In genomic region chr18:39604836-39605235, GRCh38 we compare ENCODE assay signal across 22 cellular contexts.
A peak's percentile ranks its signal among the peaks of the same experiment; 100 is the strongest.
DNase-seq lines count a peak whose midpoint lies in the region; TF ChIP-seq lines count a peak whose summit lies in the region.
"Had no signal": no experiment of that assay in that cellular context is flagged by ENCODE, and none has a peak within 500 bp of the region (broad histone marks: within the 10 kb centered on the region; RNA-seq: fewer than 3 reads in every experiment).

No MANE protein-coding gene starts in this region.

- CTCF ChIA-PET in A673 (lab: Charles Lee), result no interaction called here

- DNase-seq in EH (ENCODE audit: low read depth) (peak; percentile 34), NCI-H226 (peak; percentile 37), chondrocyte (ENCODE audit: low spot score) (no peak), lung microvascular endothelial cell (ENCODE audit: low read depth in 2 of 2) (peak; percentile 25 to 61), Kasumi-1 (lab: John Stamatoyannopoulos, UW) (no peak), A673 (ENCODE audit: low spot score) (no peak), COLO668 (lab: John Stamatoyannopoulos, UW; ENCODE audit: unreplicated experiment) (no peak), spleen (no peak)
- DNase-seq: activated CD4-positive, alpha-beta T cell treated with anti-CD3 and anti-CD28 coated beads, Interleukin-2, amount 50 U/mL, for 4 hours; activated naive CD4-positive, alpha-beta T cell treated with anti-CD3 and anti-CD28 coated beads, Interleukin-2, amount 50 U/mL, for 16 hours; activated T-cell treated with anti-CD3 and anti-CD28 coated beads, Interleukin-2, amount 50 U/mL, for 1 hour; left lung; NCI-H1417; occipital lobe; sigmoid colon; stimulated activated CD4-positive, alpha-beta T cell treated with anti-CD3 and anti-CD28 coated beads, Interleukin-4, amount 100 ng/mL, for 4 hours; stimulated activated CD8-positive, alpha-beta memory T cell treated with anti-CD3 and anti-CD28 coated beads, Interleukin-4, amount 100 ng/mL, for 48 hours; T-cell had no signal

- H3K36me3 Mint-ChIP-seq in chondrocyte (ENCODE audit: low read depth), result no peaks in the 10 kb centered on the region
- H3K36me3 Mint-ChIP-seq: brain, T-cell had no signal

- peaks cover 26% of the 10 kb centered on the region for H3K4me1 Mint-ChIP-seq in chondrocyte (ENCODE audit: low read depth)
- H3K4me1 Mint-ChIP-seq: T-cell had no signal

- H3K4me3 ChIP-seq in A673 (ENCODE audit: low read depth, low read length, poor library complexity, severe bottlenecking) (no peak overlapping the region), spleen (no peak overlapping the region)
- H3K4me3 ChIP-seq: K562, left lung, sigmoid colon, suprapubic skin had no signal

- TF ChIP-seq CTCF in chondrocyte (IDR thresholded peaks at IDR 0.05) (no peak), A673 (conservative IDR thresholded peaks at IDR 0.05; ENCODE audit: low read depth, low read length) (no peak), spleen (IDR thresholded peaks at IDR 0.05 in 8 of 11, conservative IDR thresholded peaks at IDR 0.05 in 3 of 11) (no peak)

- H3K36me3 ChIP-seq in A673 (ENCODE audit: insufficient read depth, low read length, poor library complexity, severe bottlenecking) (no peaks in the 10 kb centered on the region), spleen (no peaks in the 10 kb centered on the region)
- H3K36me3 ChIP-seq: left lung, sigmoid colon, suprapubic skin had no signal

- TF ChIP-seq POLR2A in spleen (IDR thresholded peaks at IDR 0.05), result no peak

- 75 to 88% (median 78%) methylated on average over 5 of the region's 5 CpGs for WGBS in spleen, 5 donors

- H3K9me3 ChIP-seq in A673 (ENCODE audit: low read depth, low read length, poor library complexity, severe bottlenecking) (no peaks in the 10 kb centered on the region), spleen (no peaks in the 10 kb centered on the region)
- H3K9me3 ChIP-seq: left lung, sigmoid colon, suprapubic skin had no signal

- peak overlapping the region; percentile 36 for H3K27ac Mint-ChIP-seq in chondrocyte (ENCODE audit: unreplicated experiment)
- H3K27ac Mint-ChIP-seq: brain, T-cell had no signal

- no peaks in the 10 kb centered on the region for H3K27me3 ChIP-seq in A673 (replicated peaks; ENCODE audit: insufficient read depth, low read depth, low read length, poor library complexity)
- H3K27me3 ChIP-seq in spleen (replicated peaks in 1 of 7), result no peaks in the 10 kb centered on the region
- H3K27me3 ChIP-seq: left lung, sigmoid colon, suprapubic skin had no signal

- peaks cover 3% of the 10 kb centered on the region for H3K9me3 Mint-ChIP-seq in chondrocyte (ENCODE audit: low read depth)
- H3K9me3 Mint-ChIP-seq: brain had no signal

- intact Hi-C loops in A673 (cut with micrococcal nuclease; ENCODE audit: unreplicated experiment) (no loop called here), spleen (cut with DNase I; ENCODE audit: low total_unique reads) (no loop called here)

- H3K27ac ChIP-seq in A673 (ENCODE audit: low read depth, low read length, poor library complexity, severe bottlenecking) (no peak overlapping the region), spleen (no peak overlapping the region)
- H3K27ac ChIP-seq: HL-60, left lung, sigmoid colon, suprapubic skin had no signal

- BruUV-seq in A673 (replicated peaks; lab: Mats Ljungman, UMichigan), result no TSS peak

- H3K4me1 ChIP-seq in A673 (ENCODE audit: insufficient read depth, low read length, poor library complexity, severe bottlenecking) (peaks cover 6% of the 10 kb centered on the region), spleen (no peaks in the 10 kb centered on the region)
- H3K4me1 ChIP-seq: left lung, sigmoid colon, suprapubic skin had no signal

- no peaks in the 10 kb centered on the region for H3K27me3 Mint-ChIP-seq in chondrocyte (ENCODE audit: low read depth)
- H3K27me3 Mint-ChIP-seq: brain, T-cell had no signal

- H3K4me3 Mint-ChIP-seq in chondrocyte (ENCODE audit: unreplicated experiment), result no peak overlapping the region
- H3K4me3 Mint-ChIP-seq: brain, T-cell had no signal

- POLR2A ChIA-PET in A673 (lab: Charles Lee; ENCODE audit: low non-redundant PET), result no interaction called here

Comparison
In these comparisons a context has a peak if more than half of its experiments do, and no peak if none do; other contexts are left out.
1. DNase-seq: peak in EH (single experiment), NCI-H226 (single experiment) and lung microvascular endothelial cell (2 of 2); none in chondrocyte (single experiment), Kasumi-1 (0 of 2), A673 (single experiment), COLO668 (single experiment) and spleen (single experiment).